In the genomic region with DNA sequence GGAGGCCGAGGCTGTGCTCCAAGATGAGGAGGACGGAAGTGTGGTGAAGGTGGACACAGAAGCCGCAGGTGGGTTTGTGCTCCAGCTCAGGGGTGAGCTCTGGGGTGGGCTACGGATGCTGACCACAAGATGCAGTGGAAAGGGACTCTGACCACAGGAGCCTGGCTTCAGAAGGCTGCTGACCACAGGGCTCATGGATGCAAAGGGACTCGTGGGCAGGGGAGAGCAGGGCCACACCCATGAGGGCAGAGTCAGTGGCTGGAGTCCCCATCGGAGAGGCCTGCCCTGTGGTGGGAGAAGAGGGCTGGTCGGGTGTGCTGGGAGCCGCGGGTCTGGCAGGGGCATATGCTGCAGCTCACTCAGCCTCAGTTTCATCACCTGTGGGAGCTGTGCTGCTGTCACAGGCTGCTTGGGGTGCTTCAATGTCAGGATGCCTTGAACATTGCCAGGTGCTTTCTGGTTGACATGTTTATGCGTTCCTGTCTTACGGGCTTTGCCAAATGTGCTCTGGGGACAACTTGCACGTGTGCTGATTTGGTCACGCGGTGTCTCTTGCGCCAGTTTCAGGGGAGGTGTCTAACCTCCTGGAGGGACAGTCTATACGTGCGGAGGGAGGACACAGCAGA, we compare ENCODE assay signal across 18 cellular contexts. TPM values are rescaled to one million over a fixed set of nuclear protein-coding genes. Genes with fewer than 3 reads are reported as not detected.
"Had no signal": no experiment of that assay in that cellular context is flagged by ENCODE, and none has a peak within 500 bp of the region (broad histone marks: within the 10 kb centered on the region; RNA-seq: fewer than 3 reads in every experiment).

No MANE protein-coding gene starts in this region.

- H3K27ac Mint-ChIP-seq: activated naive CD8-positive, alpha-beta T cell; WTC11 had no signal

- H3K36me3 ChIP-seq: SJCRH30 had no signal

- H3K27me3 ChIP-seq: body of pancreas, SJCRH30, tibial artery had no signal

- DNase-seq: activated CD4-positive, alpha-beta T cell treated with anti-CD3 and anti-CD28 coated beads, Interleukin-2, amount 50 U/mL, for 1 hour; activated effector memory CD4-positive, alpha-beta T cell treated with anti-CD3 and anti-CD28 coated beads, Interleukin-2, amount 50 U/mL, for 16 hours; amygdala; body of pancreas; effector CD8-positive, alpha-beta T cell; naive thymus-derived CD8-positive, alpha-beta T cell; retina; SJCRH30; stimulated activated CD4-positive, alpha-beta T cell treated with anti-CD3 and anti-CD28 coated beads, Interleukin-4, amount 100 ng/mL, for 1 hour; stimulated activated naive CD4-positive, alpha-beta T cell; T-helper 2 cell had no signal

- H3K27me3 Mint-ChIP-seq: activated naive CD8-positive, alpha-beta T cell; central memory CD8-positive, alpha-beta T cell; naive thymus-derived CD8-positive, alpha-beta T cell had no signal

- H3K4me1 Mint-ChIP-seq: central memory CD8-positive, alpha-beta T cell; naive thymus-derived CD8-positive, alpha-beta T cell; WTC11 had no signal

- H3K4me3 ChIP-seq: body of pancreas, SJCRH30, tibial artery had no signal

- H3K4me1 ChIP-seq: body of pancreas, SJCRH30, tibial artery had no signal

- H3K4me3 Mint-ChIP-seq: activated naive CD8-positive, alpha-beta T cell; central memory CD8-positive, alpha-beta T cell; naive thymus-derived CD8-positive, alpha-beta T cell; WTC11 had no signal

- H3K27ac ChIP-seq: body of pancreas, epithelial cell of prostate, SJCRH30, tibial artery had no signal

- H3K9me3 Mint-ChIP-seq: central memory CD8-positive, alpha-beta T cell had no signal

- H3K9me3 ChIP-seq: body of pancreas, SJCRH30, tibial artery had no signal

- ATAC-seq: body of pancreas; naive thymus-derived CD8-positive, alpha-beta T cell; WTC11 had no signal

RNA-seq across cellular contexts. Expression of a gene that starts 43.0 kb away (rescaled TPM):
- total RNA-seq: body of pancreas; mucosa of gallbladder; naive thymus-derived CD8-positive, alpha-beta T cell; SJCRH30; subcutaneous adipose tissue had no signal
